ENCODE assay signal across 30 cellular contexts in genomic region chr3:187734841-187735240, GRCh38. TPM values are rescaled to one million over a fixed set of nuclear protein-coding genes. Genes with fewer than 3 reads are reported as not detected.
DNase-seq lines count a peak whose midpoint lies in the region; ATAC-seq and TF ChIP-seq lines count a peak whose summit lies in the region.
"Had no signal": no experiment of that assay in that cellular context is flagged by ENCODE, and none has a peak within 500 bp of the region (broad histone marks: within the 10 kb centered on the region; RNA-seq: fewer than 3 reads in every experiment).

No MANE protein-coding gene starts in this region.

- no peaks in the 10 kb centered on the region for H3K9me2 ChIP-seq in SU-DHL-6 (replicated peaks; ENCODE audit: insufficient read depth, low read length)

- peaks cover 96% of the 10 kb centered on the region for H3F3A ChIP-seq in SU-DHL-6 (ENCODE audit: insufficient read depth)

- H3K4me3 ChIP-seq in SU-DHL-6 (ENCODE audit: insufficient read depth, low read length, poor library complexity, severe bottlenecking): no peak overlapping the region
- peak overlapping the region in 2 of 3 donors; percentile 66 to 97 for H3K4me3 ChIP-seq in liver (ENCODE audit: low read depth in 1 of 3, low read length in 3 of 3)
- H3K4me3 ChIP-seq in skeletal muscle satellite cell (ENCODE audit: low read length): no peak overlapping the region
- H3K4me3 ChIP-seq: HAP-1, K562 had no signal

- TF ChIP-seq RAD21 in liver (IDR thresholded peaks at IDR 0.05): no peak

- no peaks in the 10 kb centered on the region for H3K9me3 ChIP-seq in SU-DHL-6 (ENCODE audit: insufficient read depth, low read length)
- H3K9me3 ChIP-seq in liver (ENCODE audit: control insufficient read depth in 4 of 4, low read length in 3 of 4): no peaks in the 10 kb centered on the region
- no peaks in the 10 kb centered on the region for H3K9me3 ChIP-seq in skeletal muscle satellite cell (replicated peaks; ENCODE audit: low read length)
- H3K9me3 ChIP-seq: HAP-1, suprapubic skin, upper lobe of right lung had no signal

- H3K9ac ChIP-seq in SU-DHL-6 (ENCODE audit: low read length) (no peak overlapping the region), liver (ENCODE audit: low read depth in 1 of 2, low read length in 2 of 2) (peak overlapping the region in 1 of 2 donors; percentile 9), skeletal muscle satellite cell (ENCODE audit: low read depth, low read length) (no peak overlapping the region)

- no peak for TF ChIP-seq CTCF in SU-DHL-6 (IDR thresholded peaks at IDR 0.05; ENCODE audit: insufficient read depth, low read length, poor library complexity, severe bottlenecking)
- no peak for TF ChIP-seq CTCF in liver (IDR thresholded peaks at IDR 0.05; ENCODE audit: low read depth, low read length, missing input control)

- H3K36me3 ChIP-seq in SU-DHL-6 (ENCODE audit: low read length) (peaks cover 63% of the 10 kb centered on the region), liver (ENCODE audit: control insufficient read depth in 4 of 4, insufficient read depth in 3 of 4, low read depth in 1 of 4, low read length in 3 of 4) (peaks cover 0 to 44% (median 41%) of the 10 kb centered on the region in 4 donors), skeletal muscle satellite cell (ENCODE audit: insufficient read depth, low read length) (peaks cover 40% of the 10 kb centered on the region)

- ATAC-seq in HG02981 (IDR thresholded peaks at IDR 0.05; ENCODE audit: unreplicated experiment): no peak
- ATAC-seq: activated CD8-positive, alpha-beta T cell treated with anti-CD3 and anti-CD28 coated beads for 36 hours; K562; stimulated activated effector memory CD8-positive, alpha-beta T cell treated with anti-CD3 and anti-CD28 coated beads, Interleukin-12 subunit alpha, Interleukin-12 subunit beta, amount 100 ng/mL, for 72 hours; upper lobe of right lung had no signal

- H3K27ac ChIP-seq in SU-DHL-6 (ENCODE audit: low read depth, low read length) (peak overlapping the region; percentile 92), liver (ENCODE audit: low read depth in 1 of 2, low read length in 2 of 2) (peak overlapping the region in 1 of 2 donors; percentile 0)
- H3K27ac ChIP-seq: 22Rv1, upper lobe of right lung had no signal

- 42% methylated on average over 3 of the region's 3 CpGs for WGBS in liver

- H3K27me3 ChIP-seq in SU-DHL-6 (ENCODE audit: low read length): no peaks in the 10 kb centered on the region
- H3K27me3 ChIP-seq in liver (ENCODE audit: control insufficient read depth in 4 of 4, insufficient read depth in 4 of 4, low read length in 3 of 4): no peaks in the 10 kb centered on the region
- no peaks in the 10 kb centered on the region for H3K27me3 ChIP-seq in skeletal muscle satellite cell (ENCODE audit: control insufficient read depth, insufficient read depth, low read length)
- H3K27me3 ChIP-seq: suprapubic skin, upper lobe of right lung had no signal

- DNase-seq in NCI-H2107 treated with DMSO at 0.1 percent for 48 hours (lab: John Stamatoyannopoulos, UW; ENCODE audit: unreplicated experiment) (peak; percentile 63), NCI-H2107 (lab: John Stamatoyannopoulos, UW) (no peak), head of caudate nucleus (no peak), NCI-H1694 (lab: John Stamatoyannopoulos, UW) (no peak)
- DNase-seq: activated CD4-positive, alpha-beta T cell treated with anti-CD3 and anti-CD28 coated beads for 1 hour; activated CD8-positive, alpha-beta T cell treated with anti-CD3 and anti-CD28 coated beads for 36 hours; activated effector memory CD4-positive, alpha-beta T cell treated with Interleukin-2 at 50 U/mL for 16 hours; activated naive CD8-positive, alpha-beta T cell treated with anti-CD3 and anti-CD28 coated beads for 36 hours; activated T-cell treated with anti-CD3 and anti-CD28 coated beads for 4 hours; CD4-positive, CD25-positive, alpha-beta regulatory T cell; kidney glomerular epithelial cell; mammary epithelial cell; MM.1S; NCI-H2081; NCI-H774; RPMI8226; stimulated activated CD4-positive, alpha-beta T cell treated with anti-CD3 and anti-CD28 coated beads, Interleukin-4, amount 100 ng/mL, for 24 hours; upper lobe of right lung had no signal

- peaks cover 93% of the 10 kb centered on the region for H3K79me2 ChIP-seq in SU-DHL-6 (ENCODE audit: insufficient read depth, low read length)

- intact Hi-C loops in head of caudate nucleus (cut with DNase I): no loop called here

- H2AFZ ChIP-seq in SU-DHL-6 (ENCODE audit: low read depth, low read length, severe bottlenecking): no peak overlapping the region

- H3K4me1 ChIP-seq in liver (ENCODE audit: control insufficient read depth in 4 of 4, insufficient read depth in 4 of 4, low read length in 3 of 4) (peaks cover 0 to 44% (median 15%) of the 10 kb centered on the region in 4 donors), skeletal muscle satellite cell (ENCODE audit: control insufficient read depth, insufficient read depth, low read length) (peaks cover 46% of the 10 kb centered on the region)

- H3K4me2 ChIP-seq in SU-DHL-6 (ENCODE audit: low read depth, low read length, poor library complexity, severe bottlenecking) (peak overlapping the region; percentile 97), skeletal muscle satellite cell (ENCODE audit: low read length) (peak overlapping the region; percentile 94)

- H4K20me1 ChIP-seq in SU-DHL-6 (ENCODE audit: low read depth, low read length): peaks cover 42% of the 10 kb centered on the region

TF ChIP-seq in liver, 16 proteins besides CTCF, POLR2A, EP300 and RAD21:
- TF ChIP-seq TAF1 (conservative IDR thresholded peaks at IDR 0.05) (no peak), ZBTB33 (IDR thresholded peaks at IDR 0.05) (no peak), HNF4A (conservative IDR thresholded peaks at IDR 0.05) (no peak), RXRA (IDR thresholded peaks at IDR 0.05) (no peak), MAX (IDR thresholded peaks at IDR 0.05) (no peak), HNF4G (IDR thresholded peaks at IDR 0.05) (no peak), FOXA1 (IDR thresholded peaks at IDR 0.05) (no peak), REST (IDR thresholded peaks at IDR 0.05) (no peak), SP1 (IDR thresholded peaks at IDR 0.05) (no peak), ATF3 (IDR thresholded peaks at IDR 0.05) (no peak), EGR1 (IDR thresholded peaks at IDR 0.05; ENCODE audit: low read depth in 2 of 2) (no peak), FOXA2 (IDR thresholded peaks at IDR 0.05) (no peak), JUND (IDR thresholded peaks at IDR 0.05) (no peak), GABPA (IDR thresholded peaks at IDR 0.05 in 1 of 2, conservative IDR thresholded peaks at IDR 0.05 in 1 of 2) (no peak)
TF ChIP-seq in liver: peak in this region for 0.

RNA-seq across cellular contexts. Expression of gene BCL6, which starts 10.4 kb away (rescaled TPM):
- total RNA-seq in liver: 10 to 100 TPM in 1 of 2 donors, 1 to 10 TPM in 1; 7.8 to 71.8 TPM
- 10 to 100 TPM in 1 of 2 donors, 1 to 10 TPM in 1; 9.1 to 17.6 TPM for polyA plus RNA-seq in liver
- total RNA-seq in skeletal muscle satellite cell (2012; rRNA removed): 18.3 and 25.6 TPM in 2 replicates

RNA-seq across cellular contexts. Expression of gene RTP2, which starts 32.5 kb away (rescaled TPM):
- total RNA-seq in liver: not detected
- not detected for polyA plus RNA-seq in liver
- not detected in 2 replicates for total RNA-seq in skeletal muscle satellite cell (2012; rRNA removed)
- total RNA-seq: activated CD8-positive, alpha-beta T cell treated with anti-CD3 and anti-CD28 coated beads for 36 hours; activated naive CD8-positive, alpha-beta T cell treated with anti-CD3 and anti-CD28 coated beads for 36 hours; astrocyte; CD4-positive, CD25-positive, alpha-beta regulatory T cell; dermis microvascular lymphatic vessel endothelial cell; HT1080; K562; mammary epithelial cell; suprapubic skin; upper lobe of right lung had no signal
- polyA plus RNA-seq: CD4-positive, CD25-positive, alpha-beta regulatory T cell; K562; mammary epithelial cell had no signal

Comparison
In these comparisons a context has a peak if more than half of its experiments do, and no peak if none do; other contexts are left out.
1. H3K4me3 ChIP-seq: peak in liver (2 of 3); none in SU-DHL-6 (single experiment) and skeletal muscle satellite cell (single experiment).